Comparison of ENCODE assay signal across 11 cellular contexts in genomic region chr15:53384417-53384816, GRCh38.
DNase-seq lines count a peak whose midpoint lies in the region; ATAC-seq and TF ChIP-seq lines count a peak whose summit lies in the region.
"Had no signal": no experiment of that assay in that cellular context is flagged by ENCODE, and none has a peak within 500 bp of the region (broad histone marks: within the 10 kb centered on the region; RNA-seq: fewer than 3 reads in every experiment).

No MANE protein-coding gene starts in this region.

- H3K27me3 Mint-ChIP-seq in endothelial cell (ENCODE audit: unreplicated experiment) = no peaks in the 10 kb centered on the region
- H3K27me3 Mint-ChIP-seq: activated CD8-positive, alpha-beta memory T cell treated with anti-CD3 and anti-CD28 coated beads, Interleukin-2, amount 10 ng/mL, durations not matched to agents 7 days and 5 days had no signal

- TF ChIP-seq POLR2A in stomach (IDR thresholded peaks at IDR 0.05) = no peak

- no peaks in the 10 kb centered on the region for H3K4me1 Mint-ChIP-seq in endothelial cell (ENCODE audit: unreplicated experiment)
- H3K4me1 Mint-ChIP-seq: activated CD8-positive, alpha-beta memory T cell treated with anti-CD3 and anti-CD28 coated beads, Interleukin-2, amount 10 ng/mL, durations not matched to agents 7 days and 5 days had no signal

- no peak for ATAC-seq in GM18870 (IDR thresholded peaks at IDR 0.05; ENCODE audit: unreplicated experiment)
- no peak for ATAC-seq in HG02759 (IDR thresholded peaks at IDR 0.05; ENCODE audit: unreplicated experiment)
- ATAC-seq: activated CD8-positive, alpha-beta memory T cell treated with anti-CD3 and anti-CD28 coated beads, Interleukin-2, amount 10 ng/mL, durations not matched to agents 7 days and 5 days had no signal

- H3K27me3 ChIP-seq in stomach = no peaks in the 10 kb centered on the region

- H3K9me3 ChIP-seq in stomach = no peaks in the 10 kb centered on the region

- H3K4me3 ChIP-seq in stomach = no peak overlapping the region

- no peak for TF ChIP-seq EP300 in stomach (IDR thresholded peaks at IDR 0.05)

- WGBS in stomach, 5 donors = 46 to 58% (median 52%) methylated on average over 3 of the region's 3 CpGs

- H3K27ac Mint-ChIP-seq in endothelial cell (ENCODE audit: unreplicated experiment) = no peak overlapping the region
- H3K27ac Mint-ChIP-seq: activated CD8-positive, alpha-beta memory T cell treated with anti-CD3 and anti-CD28 coated beads, Interleukin-2, amount 10 ng/mL, durations not matched to agents 7 days and 5 days had no signal

- H3K27ac ChIP-seq in stomach = no peak overlapping the region

- no peak overlapping the region for H3K4me3 Mint-ChIP-seq in endothelial cell (ENCODE audit: unreplicated experiment)
- H3K4me3 Mint-ChIP-seq: activated CD8-positive, alpha-beta memory T cell treated with anti-CD3 and anti-CD28 coated beads, Interleukin-2, amount 10 ng/mL, durations not matched to agents 7 days and 5 days had no signal

- H3K9me3 Mint-ChIP-seq in endothelial cell (ENCODE audit: unreplicated experiment) = no peaks in the 10 kb centered on the region

- no peaks in the 10 kb centered on the region for H3K36me3 ChIP-seq in stomach

- H3K36me3 Mint-ChIP-seq in endothelial cell (ENCODE audit: low read depth, unreplicated experiment) = no peaks in the 10 kb centered on the region
- H3K36me3 Mint-ChIP-seq: activated CD8-positive, alpha-beta memory T cell treated with anti-CD3 and anti-CD28 coated beads, Interleukin-2, amount 10 ng/mL, durations not matched to agents 7 days and 5 days had no signal

- no peak for TF ChIP-seq CTCF in endothelial cell (IDR thresholded peaks at IDR 0.05; ENCODE audit: unreplicated experiment)
- peak in 4 of 7 experiments; percentile 15 to 43 (median 23) for TF ChIP-seq CTCF in stomach (IDR thresholded peaks at IDR 0.05)

- peak; percentile 32 for DNase-seq in NCI-H748 (lab: John Stamatoyannopoulos, UW; ENCODE audit: unreplicated experiment)
- no peak for DNase-seq in NCI-H748 treated with DMSO at 0.1 percent for 48 hours (lab: John Stamatoyannopoulos, UW)
- peak; percentile 6 for DNase-seq in NCI-H526 treated with DMSO at 0.1 percent for 48 hours (lab: John Stamatoyannopoulos, UW)
- peak; percentile 14 for DNase-seq in endothelial cell (ENCODE audit: low spot score)
- DNase-seq in stomach = peak; percentile 29
- DNase-seq in activated gamma-delta T cell treated with Interleukin-2 at 50 U/mL for 16 hours = no peak
- DNase-seq: activated CD8-positive, alpha-beta memory T cell treated with anti-CD3 and anti-CD28 coated beads, Interleukin-2, amount 10 ng/mL, durations not matched to agents 7 days and 5 days; MM.1S; T1000 had no signal

- H3K4me1 ChIP-seq in stomach = no peaks in the 10 kb centered on the region

- intact Hi-C loops in stomach (cut with DNase I; ENCODE audit: low total_unique reads) = no loop called here

Comparison
In these comparisons a context has a peak if more than half of its experiments do, and no peak if none do; other contexts are left out.
1. DNase-seq: peak in NCI-H748 (single experiment), NCI-H526 treated with DMSO at 0.1 percent for 48 hours (single experiment), endothelial cell (single experiment) and stomach (single experiment); none in NCI-H748 treated with DMSO at 0.1 percent for 48 hours (single experiment) and activated gamma-delta T cell treated with Interleukin-2 at 50 U/mL for 16 hours (single experiment).